ENCODE assay signal across 10 cellular contexts in genomic region chr11:68146010-68146540, GRCh38. TPM values are rescaled to one million over a fixed set of nuclear protein-coding genes. Genes with fewer than 3 reads are reported as not detected.
DNase-seq lines count a peak whose midpoint lies in the region; ATAC-seq, FAIRE-seq and TF ChIP-seq lines count a peak whose summit lies in the region.
"Had no signal": no experiment of that assay in that cellular context is flagged by ENCODE, and none has a peak within 500 bp of the region (broad histone marks: within the 10 kb centered on the region; RNA-seq: fewer than 3 reads in every experiment).

No MANE protein-coding gene starts in this region.

- TF ChIP-seq EP300 in sigmoid colon (IDR thresholded peaks at IDR 0.05): no peak

- H3K36me3 ChIP-seq in sigmoid colon: no peaks in the 10 kb centered on the region

- TF ChIP-seq POLR2A in sigmoid colon (IDR thresholded peaks at IDR 0.05): peak in 1 of 2 donors; percentile 57

- intact Hi-C loops in left cardiac atrium (cut with DNase I) (no loop called here), sigmoid colon (cut with DNase I) (no loop called here)

- no peak overlapping the region for H3K4me3 ChIP-seq in sigmoid colon

- 9 to 51% methylated on average over 15 of the region's 15 CpGs for WGBS in sigmoid colon, 2 donors

- no peak for TF ChIP-seq CTCF in sigmoid colon (IDR thresholded peaks at IDR 0.05)

- H3K27me3 ChIP-seq in sigmoid colon: no peaks in the 10 kb centered on the region

- no peaks in the 10 kb centered on the region for H3K9me3 ChIP-seq in sigmoid colon

- peak; percentile 24 for DNase-seq in DMS79 treated with DMSO at 0.1 percent for 48 hours (lab: John Stamatoyannopoulos, UW)
- peak; percentile 50 for DNase-seq in RCC 7860 (ENCODE audit: low spot score)
- peak; percentile 93 for DNase-seq in left cardiac atrium
- peak; percentile 89 for DNase-seq in sigmoid colon
- no peak for DNase-seq in NCI-H1105 (lab: John Stamatoyannopoulos, UW)
- DNase-seq in NOMO-1 treated with dmso at 0.1 percent for 144 hours (lab: John Stamatoyannopoulos, UW; ENCODE audit: unreplicated experiment): no peak
- no peak for DNase-seq in islet precursor cell
- DNase-seq: activated T-cell treated with anti-CD3 and anti-CD28 coated beads for 4 hours; naive thymus-derived CD8-positive, alpha-beta T cell had no signal

- ATAC-seq in left cardiac atrium: peak; percentile 81 to 82
- ATAC-seq in HG03196 (IDR thresholded peaks at IDR 0.05; ENCODE audit: unreplicated experiment): no peak
- ATAC-seq: naive thymus-derived CD8-positive, alpha-beta T cell had no signal

- peak overlapping the region in 2 of 4 donors; percentile 18 to 35 for H3K27ac ChIP-seq in sigmoid colon

- peaks cover 0 to 16% (median 13%) of the 10 kb centered on the region in 4 donors for H3K4me1 ChIP-seq in sigmoid colon

- FAIRE-seq in RCC 7860 (lab: Jason Lieb, UNC): no peak

RNA-seq across cellular contexts. Expression of gene CHKA, which starts 24.9 kb away (rescaled TPM):
- total RNA-seq in left cardiac atrium (10 to 100 TPM in 1 of 2 donors, 1 to 10 TPM in 1; 7.8 to 11.8 TPM), sigmoid colon (10 to 100 TPM; 16.4 to 39.1 (median 27.9) TPM)
- polyA plus RNA-seq in sigmoid colon: 10 to 100 TPM; 21.0 to 41.0 (median 22.9) TPM

Comparison
In these comparisons a context has a peak if more than half of its experiments do, and no peak if none do; other contexts are left out.
1. DNase-seq: peak in DMS79 treated with DMSO at 0.1 percent for 48 hours (single experiment), RCC 7860 (single experiment), left cardiac atrium (single experiment) and sigmoid colon (single experiment); none in NCI-H1105 (single experiment), NOMO-1 treated with dmso at 0.1 percent for 144 hours (single experiment) and islet precursor cell (single experiment).